In genomic region chr4:86451560-86452322, GRCh38 we compare ENCODE assay signal across 12 cellular contexts.
DNase-seq lines count a peak whose midpoint lies in the region; ATAC-seq, FAIRE-seq and TF ChIP-seq lines count a peak whose summit lies in the region.
"Had no signal": no experiment of that assay in that cellular context is flagged by ENCODE, and none has a peak within 500 bp of the region (broad histone marks: within the 10 kb centered on the region; RNA-seq: fewer than 3 reads in every experiment).

No MANE protein-coding gene starts in this region.

- peak; percentile 47 for DNase-seq in NCI-H2171 treated with DMSO at 0.1 percent for 48 hours (lab: John Stamatoyannopoulos, UW)
- DNase-seq in NCI-H2171 (lab: John Stamatoyannopoulos, UW) = no peak
- peak; percentile 82 for DNase-seq in bronchial epithelial cell (ENCODE audit: low read depth)
- no peak for DNase-seq in kidney
- no peak for DNase-seq in DMS53 treated with DMSO at 0.1 percent for 48 hours (lab: John Stamatoyannopoulos, UW; ENCODE audit: unreplicated experiment)
- no peak for DNase-seq in NCI-H774 (lab: John Stamatoyannopoulos, UW)
- DNase-seq: ACHN, body of pancreas, NCI-H2029 treated with DMSO at 0.1 percent for 48 hours had no signal

- H3K4me1 ChIP-seq in kidney (ENCODE audit: control insufficient read depth in 1 of 2, insufficient read depth in 1 of 2, low read depth in 1 of 2, low read length in 2 of 2) = peaks cover 4 to 5% of the 10 kb centered on the region in 2 donors
- no peaks in the 10 kb centered on the region for H3K4me1 ChIP-seq in urinary bladder (ENCODE audit: insufficient read depth)
- H3K4me1 ChIP-seq: body of pancreas had no signal

- intact Hi-C loops in kidney (cut with DNase I) = no loop called here

- H3K36me3 ChIP-seq in bronchial epithelial cell (ENCODE audit: control insufficient read depth, insufficient read depth, low read length) = no peaks in the 10 kb centered on the region
- no peaks in the 10 kb centered on the region for H3K36me3 ChIP-seq in kidney (ENCODE audit: control insufficient read depth in 1 of 2, insufficient read depth in 2 of 2, low read length in 2 of 2)
- no peaks in the 10 kb centered on the region for H3K36me3 ChIP-seq in urinary bladder (ENCODE audit: insufficient read depth)

- ATAC-seq in HG03039 (IDR thresholded peaks at IDR 0.05; ENCODE audit: unreplicated experiment) = no peak
- ATAC-seq: body of pancreas had no signal

- H3K27me3 ChIP-seq in bronchial epithelial cell (ENCODE audit: control insufficient read depth, insufficient read depth, low read length) = no peaks in the 10 kb centered on the region
- H3K27me3 ChIP-seq: body of pancreas had no signal

- TF ChIP-seq CTCF in bronchial epithelial cell (IDR thresholded peaks at IDR 0.05; ENCODE audit: insufficient read depth, low read length, severe bottlenecking) (no peak), kidney (IDR thresholded peaks at IDR 0.05; ENCODE audit: borderline replicate concordance, extremely low read depth, insufficient read depth) (no peak)

- no peak overlapping the region for H3K4me3 ChIP-seq in bronchial epithelial cell (ENCODE audit: low read depth, low read length)
- peak overlapping the region; percentile 76 to 81 for H3K4me3 ChIP-seq in kidney (ENCODE audit: low read length in 2 of 2)
- peak overlapping the region; percentile 41 for H3K4me3 ChIP-seq in urinary bladder (ENCODE audit: low read depth, low read length)
- H3K4me3 ChIP-seq: body of pancreas, lung had no signal

- H3K27ac ChIP-seq in kidney (ENCODE audit: low read depth in 2 of 2, low read length in 2 of 2) = peak overlapping the region; percentile 17 to 39
- peak overlapping the region; percentile 38 for H3K27ac ChIP-seq in urinary bladder (ENCODE audit: low read depth)

- FAIRE-seq in bronchial epithelial cell (lab: Jason Lieb, UNC) (peak; percentile 66), kidney (lab: Jason Lieb, UNC) (no peak)

- H3K9ac ChIP-seq in kidney (ENCODE audit: low read length in 2 of 2) = peak overlapping the region in 1 of 2 donors; percentile 69

- H3K9me3 ChIP-seq in kidney (ENCODE audit: control insufficient read depth in 1 of 2, low read length in 2 of 2) = no peaks in the 10 kb centered on the region
- H3K9me3 ChIP-seq: body of pancreas had no signal

- 37% methylated on average over 7 of the region's 7 CpGs for WGBS in urinary bladder

Comparison
In these comparisons a context has a peak if more than half of its experiments do, and no peak if none do; other contexts are left out.
1. DNase-seq: peak in NCI-H2171 treated with DMSO at 0.1 percent for 48 hours (single experiment) and bronchial epithelial cell (single experiment); none in NCI-H2171 (single experiment), kidney (single experiment), DMS53 treated with DMSO at 0.1 percent for 48 hours (single experiment) and NCI-H774 (single experiment).